In the genomic region with DNA sequence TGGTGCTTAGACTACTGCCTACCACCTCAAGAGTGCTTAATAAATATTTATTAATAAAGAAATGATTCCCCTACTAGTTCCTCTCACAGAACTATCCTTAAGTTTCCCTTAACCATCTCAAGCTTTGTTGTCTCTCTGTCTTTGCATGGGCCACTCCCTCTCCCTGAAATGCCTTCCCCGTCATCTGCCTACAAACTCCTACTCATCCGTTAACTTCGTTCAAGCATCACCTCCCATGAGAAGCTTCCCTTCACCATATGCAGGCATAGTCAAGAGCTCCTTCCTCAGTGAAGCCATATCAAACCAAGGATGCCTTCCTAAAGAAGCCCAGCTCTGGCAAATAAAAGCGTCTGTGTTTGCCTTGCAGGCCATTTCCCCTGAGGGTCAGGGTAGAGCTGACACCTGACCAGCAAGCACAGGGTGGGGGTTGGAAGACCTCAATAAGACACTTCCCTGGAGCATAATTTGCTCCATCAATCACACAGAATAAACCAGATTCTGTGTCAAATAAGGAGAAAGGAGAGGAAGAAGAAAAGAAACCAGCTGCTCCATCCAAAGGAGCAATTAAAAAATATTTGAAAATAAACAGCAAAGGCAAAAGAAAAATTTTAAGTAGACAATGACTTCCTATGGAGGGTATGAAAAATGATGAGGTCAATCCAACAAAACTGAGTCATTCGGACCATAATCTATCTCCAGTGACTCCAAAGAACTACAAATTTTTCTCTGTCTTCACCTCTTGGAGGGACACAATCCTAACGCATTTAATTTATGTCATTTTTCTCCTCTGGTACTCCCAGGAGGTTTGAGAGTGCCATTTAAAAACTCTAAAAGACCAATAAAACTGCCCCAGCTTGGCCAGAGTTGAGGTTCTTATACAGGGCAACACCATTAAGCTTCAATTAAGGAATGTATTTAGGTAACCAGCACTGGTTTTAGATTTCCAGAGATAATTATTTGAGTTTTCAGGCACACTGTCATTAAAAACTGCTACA, we compare ENCODE assay signal across 23 cellular contexts.
"Had no signal": no experiment of that assay in that cellular context is flagged by ENCODE, and none has a peak within 500 bp of the region (broad histone marks: within the 10 kb centered on the region; RNA-seq: fewer than 3 reads in every experiment).

No MANE protein-coding gene starts in this region.

- H3K4me1 ChIP-seq: adrenal gland, ascending aorta, right lobe of liver, suprapubic skin, tibial nerve had no signal

- H3K9me3 ChIP-seq: adrenal gland, ascending aorta, right lobe of liver, suprapubic skin, tibial nerve had no signal

- H3K36me3 ChIP-seq: adrenal gland, ascending aorta, brain microvascular endothelial cell, right lobe of liver, suprapubic skin, tibial nerve had no signal

- H3K4me3 ChIP-seq: adrenal gland, ascending aorta, hepatocyte, lung, right lobe of liver, skin epidermis, suprapubic skin, tibial nerve had no signal

- H3K27me3 ChIP-seq: adrenal gland, ascending aorta, brain microvascular endothelial cell, hepatocyte, right lobe of liver, suprapubic skin, tibial nerve had no signal

- ATAC-seq: activated CD8-positive, alpha-beta T cell treated with anti-CD3 and anti-CD28 coated beads, Interleukin-2, amount 10 ng/mL, durations not matched to agents 7 days and 5 days; activated T-helper 17 cell treated with anti-CD3 and anti-CD28 coated beads, Interleukin-2, amount 50 U/mL, for 72 hours; left lobe of liver; naive thymus-derived CD4-positive, alpha-beta T cell; right lobe of liver; stimulated activated naive CD8-positive, alpha-beta T cell treated with anti-CD3 and anti-CD28 coated beads, Interleukin-15, amount 100 ng/mL, for 72 hours had no signal

- H3K27ac ChIP-seq: adrenal gland, ascending aorta, brain microvascular endothelial cell, hepatocyte, right lobe of liver, skin epidermis, suprapubic skin, tibial nerve had no signal

- DNase-seq: activated CD4-positive, alpha-beta T cell treated with anti-CD3 and anti-CD28 coated beads for 1 hour; activated CD4-positive, alpha-beta T cell treated with anti-CD3 and anti-CD28 coated beads, Interleukin-2, amount 50 U/mL, for 1 hour; activated CD8-positive, alpha-beta T cell treated with anti-CD3 and anti-CD28 coated beads, Interleukin-2, amount 10 ng/mL, durations not matched to agents 7 days and 5 days; activated T-cell treated with anti-CD3 and anti-CD28 coated beads, Interleukin-2, amount 50 U/mL, for 1 hour; adrenal gland; brain microvascular endothelial cell; effector CD4-positive, alpha-beta T cell; foreskin fibroblast; immature natural killer cell; naive thymus-derived CD4-positive, alpha-beta T cell; occipital lobe; posterior cingulate gyrus; right lobe of liver; stimulated activated CD4-positive, alpha-beta T cell treated with anti-CD3 and anti-CD28 coated beads, Interleukin-1b, Interleukin-23, amount 100 ng/mL, for 48 hours; stimulated activated naive CD8-positive, alpha-beta T cell treated with anti-CD3 and anti-CD28 coated beads, Interleukin-15, amount 100 ng/mL, for 72 hours had no signal
